ENCODE assay signal across 10 cellular contexts in the genomic region with DNA sequence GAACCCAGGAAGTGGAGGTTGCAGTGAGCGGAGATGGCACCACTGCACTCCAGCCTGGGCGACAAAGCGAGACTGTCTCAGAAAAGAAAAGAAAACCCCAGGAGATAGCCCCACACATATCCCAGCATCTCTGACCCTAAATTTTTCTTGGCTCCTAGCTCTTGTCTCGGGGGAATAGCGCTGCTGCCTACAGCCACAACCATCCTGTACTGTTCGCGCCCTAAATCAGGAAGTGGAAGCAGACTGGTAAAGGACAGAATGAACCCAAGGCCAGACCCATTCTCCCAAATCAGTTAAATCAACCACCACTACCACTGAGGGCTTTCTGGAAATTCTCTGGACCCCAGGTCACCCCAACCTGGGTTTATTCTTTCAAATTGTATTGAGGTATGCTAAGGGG. TPM values are rescaled to one million over a fixed set of nuclear protein-coding genes. Genes with fewer than 3 reads are reported as not detected.
DNase-seq lines count a peak whose midpoint lies in the region; ATAC-seq, FAIRE-seq and TF ChIP-seq lines count a peak whose summit lies in the region.
"Had no signal": no experiment of that assay in that cellular context is flagged by ENCODE, and none has a peak within 500 bp of the region (broad histone marks: within the 10 kb centered on the region; RNA-seq: fewer than 3 reads in every experiment).

No MANE protein-coding gene starts in this region.

- H3K9me3 Mint-ChIP-seq in IgD-negative memory B cell: no peaks in the 10 kb centered on the region

- peak overlapping the region; percentile 87 for H3K27ac ChIP-seq in GM12878 (ENCODE audit: control insufficient read depth, insufficient read depth)

- no TSS peak for BruUV-seq in GM12878 (replicated peaks; lab: Mats Ljungman, UMichigan)

- H3K4me2 ChIP-seq in GM12878 (ENCODE audit: control insufficient read depth, insufficient read depth): peak overlapping the region; percentile 89

- peak overlapping the region; percentile 91 for H3K9ac ChIP-seq in GM12878 (ENCODE audit: control insufficient read depth, insufficient read depth, low read length)
- H3K9ac ChIP-seq in mucosa of stomach (ENCODE audit: low read length): peak overlapping the region; percentile 97

- no peak for TF ChIP-seq CTCF in AG09309 (IDR thresholded peaks at IDR 0.05; ENCODE audit: control insufficient read depth, insufficient read depth, low read depth, low read length, missing control alignments)
- no peak for TF ChIP-seq CTCF in GM12878 (IDR thresholded peaks at IDR 0.05 in 2 of 3, conservative IDR thresholded peaks at IDR 0.05 in 1 of 3; ENCODE audit: control insufficient read depth in 2 of 3, extremely low read depth in 1 of 3, insufficient read depth in 1 of 3, low read depth in 3 of 3, low read length in 3 of 3)
- no peak for TF ChIP-seq CTCF in GM10248 (IDR thresholded peaks at IDR 0.05; ENCODE audit: control extremely low read depth, extremely low read depth, low read depth, missing control alignments)

- peak overlapping the region in 2 of 3 donors; percentile 91 to 99 for H3K27ac Mint-ChIP-seq in IgD-negative memory B cell

- H3K27me3 Mint-ChIP-seq in IgD-negative memory B cell: peaks cover 3% of the 10 kb centered on the region

- TF ChIP-seq RAD21 in GM12878 (IDR thresholded peaks at IDR 0.05; ENCODE audit: insufficient read depth, low read depth, low read length): no peak

- H3K4me3 Mint-ChIP-seq in IgD-negative memory B cell: peak overlapping the region; percentile 94 to 98 (median 96)

- CTCF ChIA-PET in GM12878 (lab: Yijun Ruan, JAX) (interaction anchor here (1.0 to 3.2 kb wide), 5 partner anchors 8 to 48 kb away, joined by 3 to 18 read pairs (median 5); a partner anchor contains a TSS), GM10248 (lab: Yijun Ruan, JAX) (interaction anchor here (1.1 to 2.2 kb wide), 3 partner anchors 30 to 46 kb away, joined by 3 to 8 read pairs (median 3); a partner anchor contains a TSS)

- RAD21 ChIA-PET in GM12878 (lab: Charles Lee; ENCODE audit: unreplicated experiment): interaction anchor here (0.7 to 1.4 kb wide), 8 partner anchors 9 to 633 kb away, joined by 3 to 9 read pairs (median 4); a partner anchor contains a TSS

- H4K20me1 ChIP-seq in GM12878 (ENCODE audit: control insufficient read depth, insufficient read depth): no peaks in the 10 kb centered on the region

- peaks cover 2% of the 10 kb centered on the region for H3K36me3 Mint-ChIP-seq in IgD-negative memory B cell

- TF ChIP-seq POLR2A in GM12878 (IDR thresholded peaks at IDR 0.05; ENCODE audit: low read depth, low read length): no peak

- intact Hi-C loops in GM12878 (cut with micrococcal nuclease; ENCODE audit: unreplicated experiment): loop anchor here (1.0 kb wide), 1 partner anchor 8 kb away; a partner anchor contains a TSS

- 10% methylated on average over 7 of the region's 7 CpGs for WGBS in GM12878 (ENCODE audit: insufficient coverage, insufficient replicate concordance, low lambda C conversion rate, missing lambda C conversion rate)

- no peak for TF ChIP-seq EP300 in GM12878 (IDR thresholded peaks at IDR 0.05; ENCODE audit: borderline replicate concordance in 1 of 2, control insufficient read depth in 1 of 2, low read depth in 2 of 2, low read length in 2 of 2)

- H3K27me3 ChIP-seq in GM12878 (replicated peaks in 1 of 2; ENCODE audit: control insufficient read depth in 2 of 2, insufficient read depth in 2 of 2, low read length in 1 of 2) (no peaks in the 10 kb centered on the region), mucosa of stomach (ENCODE audit: control insufficient read depth, insufficient read depth, low read length) (no peaks in the 10 kb centered on the region)

- DNase-seq in AG09309 (ENCODE audit: low read depth) (no peak), GM12878 (ENCODE audit: low read depth, low spot score) (no peak), GM10248 (ENCODE audit: extremely low spot score) (no peak), HuH-7 (ENCODE audit: low spot score) (no peak), GM19240 (ENCODE audit: insufficient read length, low spot score) (no peak)
- DNase-seq: NCI-H187 treated with DMSO at 0.1 percent for 48 hours had no signal

- POLR2A ChIA-PET in GM12878 (lab: Charles Lee) (interaction anchor here (0.6 to 4.4 kb wide), 7 partner anchors 10 to 80 kb away, joined by 3 to 99 read pairs (median 7); a partner anchor contains a TSS), GM10248 (lab: Yijun Ruan, JAX) (interaction anchor here (2.5 kb wide), 1 partner anchor 8 kb away, joined by 11 read pairs; a partner anchor contains a TSS)

- H3K4me3 ChIP-seq in AG09309 (ENCODE audit: control insufficient read depth, low read depth, low read length) (peak overlapping the region; percentile 79), GM12878 (peak overlapping the region; percentile 90), mucosa of stomach (ENCODE audit: low read length) (no peak overlapping the region)

- FAIRE-seq in GM12878 (lab: Jason Lieb, UNC): no peak
- FAIRE-seq: bronchial epithelial cell had no signal

- H3K79me2 ChIP-seq in GM12878 (ENCODE audit: control insufficient read depth, insufficient read depth, low read length): peaks cover 60% of the 10 kb centered on the region

- H2AFZ ChIP-seq in GM12878 (ENCODE audit: control insufficient read depth, low read depth, low read length): no peak overlapping the region

- H3K4me1 ChIP-seq in GM12878 (ENCODE audit: control insufficient read depth, insufficient read depth, low read length) (peaks cover 10% of the 10 kb centered on the region), mucosa of stomach (ENCODE audit: control insufficient read depth, insufficient read depth, low read length) (peaks cover 32% of the 10 kb centered on the region)

- ATAC-seq in GM12878 (peak; percentile 29), HG03439 (IDR thresholded peaks at IDR 0.05; ENCODE audit: unreplicated experiment) (no peak)

- peaks cover 6 to 14% of the 10 kb centered on the region in 2 experiments; a peak in 3 of 4 replicates for H3K36me3 ChIP-seq in GM12878 (ENCODE audit: control insufficient read depth in 2 of 2, insufficient read depth in 2 of 2, low read length in 1 of 2)
- H3K36me3 ChIP-seq in mucosa of stomach (ENCODE audit: control insufficient read depth, insufficient read depth, low read length): no peaks in the 10 kb centered on the region

- in situ Hi-C loops in GM12878 (cut with MboI): no loop called here

- peaks cover 31 to 39% (median 33%) of the 10 kb centered on the region in 3 donors for H3K4me1 Mint-ChIP-seq in IgD-negative memory B cell

- H3K9me3 ChIP-seq in GM12878 (replicated peaks; ENCODE audit: control insufficient read depth, insufficient read depth, low read length): no peaks in the 10 kb centered on the region
- H3K9me3 ChIP-seq in mucosa of stomach (ENCODE audit: control insufficient read depth, low read length): no peaks in the 10 kb centered on the region

- SMC1A ChIA-PET in GM12878 (lab: Charles Lee; ENCODE audit: uncharacterized antibody, unreplicated experiment): interaction anchor here (0.7 to 3.6 kb wide), 6 partner anchors 9 to 29 kb away, joined by 3 to 26 read pairs (median 4); a partner anchor contains a TSS

RNA-seq across cellular contexts. Expression of a gene that starts 1.7 kb away (rescaled TPM):
- polyA plus RNA-seq in IgD-negative memory B cell (48.7 TPM), GM12878 (2011; rRNA removed) (82.7 and 111 TPM in 2 replicates), GM12878 (2014; fragmentation: Illumina TruSeq; extraction: Trizol) (167 and 176 TPM in 2 replicates), GM12878 (2014; fragmentation: Nextera tagmentation; extraction: Ambion mirVana) (10 to 100 TPM; 24.5 to 29.2 TPM), GM12878 (2014; rRNA removed) (96.0 and 118 TPM in 2 replicates), GM12878 (2016; fragmentation: Nextera tagmentation; extraction: Ambion mirVana) (10 to 100 TPM; 25.7 to 26.7 TPM)
- total RNA-seq in GM12878 (2013; cell fraction: nucleolus; rRNA removed): 36.7 and 47.2 TPM in 2 replicates
- total RNA-seq in GM12878 (2014; rRNA removed) (31.4 and 32.2 TPM in 2 replicates), GM12878 (2014; rRNA removed; fragmentation: Illumina TruSeq; extraction: Trizol) (23.7 and 27.3 TPM in 2 replicates), GM12878 (2021) (142 TPM in 2 replicates)
- 85.0 TPM for polyA plus RNA-seq in GM12878 (2011; ENCODE audit: low read depth)
- 142 and 154 TPM in 2 replicates for polyA plus RNA-seq in GM12878 (2011; cell fraction: cytosol; rRNA removed)
- 145 and 146 TPM in 2 replicates for polyA plus RNA-seq in GM12878 (2011; cell fraction: nucleus; rRNA removed)
- 152 and 229 TPM in 2 replicates for polyA plus RNA-seq in GM12878 (2012)
- polyA minus RNA-seq in GM12878 (2011; rRNA and poly(A)+ RNA removed): 106 and 150 TPM in 2 replicates
- 62.8 and 85.6 TPM in 2 replicates for polyA minus RNA-seq in GM12878 (2011; cell fraction: cytosol; rRNA and poly(A)+ RNA removed)
- 37.8 and 51.6 TPM in 2 replicates for polyA minus RNA-seq in GM12878 (2011; cell fraction: nucleus; rRNA and poly(A)+ RNA removed)

RNA-seq across cellular contexts. Expression of a gene that starts 2.2 kb away (rescaled TPM):
- polyA plus RNA-seq in IgD-negative memory B cell: 86.8 TPM
- 21.0 and 29.2 TPM in 2 replicates for total RNA-seq in GM12878 (2013; cell fraction: nucleolus; rRNA removed)
- 63.5 and 66.4 TPM in 2 replicates for total RNA-seq in GM12878 (2014; rRNA removed)
- total RNA-seq in GM12878 (2014; rRNA removed; fragmentation: Illumina TruSeq; extraction: Trizol): 35.0 and 41.1 TPM in 2 replicates
- total RNA-seq in GM12878 (2021): 67.4 and 71.0 TPM in 2 replicates
- polyA plus RNA-seq in GM12878 (2011; ENCODE audit: low read depth): 47.5 TPM
- polyA plus RNA-seq in GM12878 (2011; rRNA removed): 53.9 and 76.9 TPM in 2 replicates
- 111 and 114 TPM in 2 replicates for polyA plus RNA-seq in GM12878 (2011; cell fraction: cytosol; rRNA removed)
- 92.0 and 98.7 TPM in 2 replicates for polyA plus RNA-seq in GM12878 (2011; cell fraction: nucleus; rRNA removed)
- 55.4 and 70.3 TPM in 2 replicates for polyA plus RNA-seq in GM12878 (2012)
- polyA plus RNA-seq in GM12878 (2014; fragmentation: Illumina TruSeq; extraction: Trizol): 45.8 and 68.9 TPM in 2 replicates
- polyA plus RNA-seq in GM12878 (2014; fragmentation: Nextera tagmentation; extraction: Ambion mirVana): 10 to 100 TPM; 81.8 to 94.7 TPM
- 78.0 and 79.8 TPM in 2 replicates for polyA plus RNA-seq in GM12878 (2014; rRNA removed)
- polyA plus RNA-seq in GM12878 (2016; fragmentation: Nextera tagmentation; extraction: Ambion mirVana): 100 to 1,000 TPM; 102 to 109 TPM
- 46.3 and 74.0 TPM in 2 replicates for polyA minus RNA-seq in GM12878 (2011; rRNA and poly(A)+ RNA removed)
- 23.4 and 24.3 TPM in 2 replicates for polyA minus RNA-seq in GM12878 (2011; cell fraction: cytosol; rRNA and poly(A)+ RNA removed)
- 18.0 and 25.8 TPM in 2 replicates for polyA minus RNA-seq in GM12878 (2011; cell fraction: nucleus; rRNA and poly(A)+ RNA removed)

RNA-seq across cellular contexts. Expression of a gene that starts 7.6 kb away (rescaled TPM):
- 1,138 TPM for polyA plus RNA-seq in IgD-negative memory B cell
- 11.4 and 13.4 TPM in 2 replicates for total RNA-seq in GM12878 (2013; cell fraction: nucleolus; rRNA removed)
- 127 and 134 TPM in 2 replicates for total RNA-seq in GM12878 (2014; rRNA removed)
- 157 and 164 TPM in 2 replicates for total RNA-seq in GM12878 (2014; rRNA removed; fragmentation: Illumina TruSeq; extraction: Trizol)
- 256 and 259 TPM in 2 replicates for total RNA-seq in GM12878 (2021)
- polyA plus RNA-seq in GM12878 (2011; ENCODE audit: low read depth): 230 TPM
- polyA plus RNA-seq in GM12878 (2011; rRNA removed): 187 and 223 TPM in 2 replicates
- polyA plus RNA-seq in GM12878 (2011; cell fraction: cytosol; rRNA removed): 230 and 389 TPM in 2 replicates
- polyA plus RNA-seq in GM12878 (2011; cell fraction: nucleus; rRNA removed): 97.8 and 122 TPM in 2 replicates
- polyA plus RNA-seq in GM12878 (2012): 348 and 349 TPM in 2 replicates
- 613 and 739 TPM in 2 replicates for polyA plus RNA-seq in GM12878 (2014; fragmentation: Illumina TruSeq; extraction: Trizol)
- polyA plus RNA-seq in GM12878 (2014; fragmentation: Nextera tagmentation; extraction: Ambion mirVana): 100 to 1,000 TPM; 314 to 340 TPM
- 236 and 238 TPM in 2 replicates for polyA plus RNA-seq in GM12878 (2014; rRNA removed)
- polyA plus RNA-seq in GM12878 (2016; fragmentation: Nextera tagmentation; extraction: Ambion mirVana): 100 to 1,000 TPM; 433 to 444 TPM
- 144 and 161 TPM in 2 replicates for polyA minus RNA-seq in GM12878 (2011; rRNA and poly(A)+ RNA removed)
- polyA minus RNA-seq in GM12878 (2011; cell fraction: cytosol; rRNA and poly(A)+ RNA removed): 52.9 and 65.4 TPM in 2 replicates
- 29.0 and 33.7 TPM in 2 replicates for polyA minus RNA-seq in GM12878 (2011; cell fraction: nucleus; rRNA and poly(A)+ RNA removed)

RNA-seq across cellular contexts. Expression of a gene that starts 10.6 kb away (rescaled TPM):
- 38.2 TPM for polyA plus RNA-seq in IgD-negative memory B cell
- total RNA-seq in GM12878 (2013; cell fraction: nucleolus; rRNA removed): 10.6 and 11.8 TPM in 2 replicates
- 35.7 and 38.0 TPM in 2 replicates for total RNA-seq in GM12878 (2014; rRNA removed)
- total RNA-seq in GM12878 (2014; rRNA removed; fragmentation: Illumina TruSeq; extraction: Trizol): 35.6 and 37.5 TPM in 2 replicates
- total RNA-seq in GM12878 (2021): 34.0 and 39.2 TPM in 2 replicates
- polyA plus RNA-seq in GM12878 (2011; ENCODE audit: low read depth): 22.1 TPM
- 21.7 and 29.7 TPM in 2 replicates for polyA plus RNA-seq in GM12878 (2011; rRNA removed)
- 27.3 and 27.9 TPM in 2 replicates for polyA plus RNA-seq in GM12878 (2011; cell fraction: cytosol; rRNA removed)
- polyA plus RNA-seq in GM12878 (2011; cell fraction: nucleus; rRNA removed): 15.7 and 19.7 TPM in 2 replicates
- polyA plus RNA-seq in GM12878 (2012): 25.1 and 26.9 TPM in 2 replicates
- polyA plus RNA-seq in GM12878 (2014; fragmentation: Illumina TruSeq; extraction: Trizol): 72.7 and 84.8 TPM in 2 replicates
- 10 to 100 TPM in 1 of 2 experiments, 1 to 10 TPM in 1; 8.2 to 17.7 TPM for polyA plus RNA-seq in GM12878 (2014; fragmentation: Nextera tagmentation; extraction: Ambion mirVana)
- polyA plus RNA-seq in GM12878 (2014; rRNA removed): 38.1 and 41.6 TPM in 2 replicates
- 10 to 100 TPM; 26.4 to 31.1 TPM for polyA plus RNA-seq in GM12878 (2016; fragmentation: Nextera tagmentation; extraction: Ambion mirVana)
- polyA minus RNA-seq in GM12878 (2011; rRNA and poly(A)+ RNA removed): 20.7 and 28.0 TPM in 2 replicates
- polyA minus RNA-seq in GM12878 (2011; cell fraction: cytosol; rRNA and poly(A)+ RNA removed): 12.2 and 13.2 TPM in 2 replicates
- polyA minus RNA-seq in GM12878 (2011; cell fraction: nucleus; rRNA and poly(A)+ RNA removed): 6.8 and 8.7 TPM in 2 replicates

RNA-seq across cellular contexts. Expression of a gene that starts 12.4 kb away (rescaled TPM):
- 1.2 TPM for polyA plus RNA-seq in IgD-negative memory B cell
- total RNA-seq in GM12878 (2013; cell fraction: nucleolus; rRNA removed): 1.2 and 1.5 TPM in 2 replicates
- total RNA-seq in GM12878 (2014; rRNA removed): 0.87 TPM in 1 of 2 replicates, not detected in the other
- total RNA-seq in GM12878 (2014; rRNA removed; fragmentation: Illumina TruSeq; extraction: Trizol): 0.32 and 0.36 TPM in 2 replicates
- total RNA-seq in GM12878 (2021): 0.61 and 1.3 TPM in 2 replicates
- not detected for polyA plus RNA-seq in GM12878 (2011; ENCODE audit: low read depth)
- polyA plus RNA-seq in GM12878 (2011; rRNA removed): not detected in 2 replicates
- polyA plus RNA-seq in GM12878 (2011; cell fraction: cytosol; rRNA removed): 0.08 and 0.16 TPM in 2 replicates
- polyA plus RNA-seq in GM12878 (2011; cell fraction: nucleus; rRNA removed): 0.25 TPM in 1 of 2 replicates, not detected in the other
- 0.54 and 0.72 TPM in 2 replicates for polyA plus RNA-seq in GM12878 (2012)
- polyA plus RNA-seq in GM12878 (2014; fragmentation: Illumina TruSeq; extraction: Trizol): 0.19 and 0.25 TPM in 2 replicates
- under 1 TPM in 1 of 2 experiments, not detected in 1; 0.19 TPM for polyA plus RNA-seq in GM12878 (2014; fragmentation: Nextera tagmentation; extraction: Ambion mirVana)
- 0.49 and 0.94 TPM in 2 replicates for polyA plus RNA-seq in GM12878 (2014; rRNA removed)
- not detected for polyA plus RNA-seq in GM12878 (2016; fragmentation: Nextera tagmentation; extraction: Ambion mirVana)
- polyA minus RNA-seq in GM12878 (2011; rRNA and poly(A)+ RNA removed): not detected in 2 replicates
- polyA minus RNA-seq in GM12878 (2011; cell fraction: cytosol; rRNA and poly(A)+ RNA removed): not detected in 2 replicates
- polyA minus RNA-seq in GM12878 (2011; cell fraction: nucleus; rRNA and poly(A)+ RNA removed): not detected in 2 replicates
